In the genomic region with DNA sequence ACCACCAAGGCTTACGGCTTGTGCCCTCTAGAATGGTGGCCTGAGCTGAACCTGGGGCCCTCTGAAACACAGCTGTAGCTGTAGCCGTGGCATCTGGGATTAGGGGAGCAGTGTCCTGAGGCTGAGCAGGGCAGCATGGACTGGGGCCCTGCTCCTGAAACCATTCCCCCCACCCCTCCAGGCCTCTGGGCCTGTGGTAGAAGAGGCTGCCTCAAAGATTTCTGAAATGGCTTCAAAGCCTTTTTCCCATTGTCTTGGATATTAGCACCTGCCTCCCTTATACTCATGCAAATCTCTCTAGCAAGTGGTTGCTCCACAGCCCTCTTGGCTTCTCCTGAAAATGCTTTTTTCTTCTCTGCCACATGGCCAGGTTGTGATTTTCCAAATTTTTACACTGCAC, we compare ENCODE assay signal across 29 cellular contexts.
"Had no signal": no experiment of that assay in that cellular context is flagged by ENCODE, and none has a peak within 500 bp of the region (broad histone marks: within the 10 kb centered on the region; RNA-seq: fewer than 3 reads in every experiment).

No MANE protein-coding gene starts in this region.

- H3K27me3 ChIP-seq: adrenal gland, body of pancreas, colonic mucosa, pancreas had no signal

- H3K4me1 Mint-ChIP-seq: immature natural killer cell, memory B cell, neural crest cell had no signal

- H3K27ac ChIP-seq: adrenal gland, body of pancreas, colonic mucosa, pancreas, prostate gland, skin epidermis, thoracic aorta had no signal

- DNase-seq: activated CD4-positive, alpha-beta T cell treated with anti-CD3 and anti-CD28 coated beads for 4 hours; activated CD4-positive, alpha-beta T cell treated with anti-CD3 and anti-CD28 coated beads, Interleukin-2, amount 50 U/mL, for 4 hours; activated naive CD4-positive, alpha-beta T cell; activated naive CD8-positive, alpha-beta T cell treated with anti-CD3 and anti-CD28 coated beads for 36 hours; activated T-cell treated with anti-CD3 and anti-CD28 coated beads for 4 hours; activated T-cell treated with anti-CD3 and anti-CD28 coated beads, Interleukin-2, amount 50 U/mL, for 72 hours; adrenal gland; aorta; body of pancreas; cerebellar nuclear complex; colonic mucosa; effector CD8-positive, alpha-beta T cell; immature natural killer cell; kidney; left colon; naive thymus-derived CD8-positive, alpha-beta T cell; nucleus accumbens; pancreas; retina; stimulated activated CD4-positive, alpha-beta T cell treated with anti-CD3 and anti-CD28 coated beads, Interleukin-12 subunit alpha, Interleukin-12 subunit beta, amount 100 ng/mL, for 4 hours; stimulated activated CD4-positive, alpha-beta T cell treated with anti-CD3 and anti-CD28 coated beads, Interleukin-4, amount 100 ng/mL, for 1 hour; trophoblast cell had no signal

- H3K36me3 Mint-ChIP-seq: activated naive CD8-positive, alpha-beta T cell treated with anti-CD3 and anti-CD28 coated beads for 36 hours; immature natural killer cell; memory B cell; naive thymus-derived CD8-positive, alpha-beta T cell had no signal

- H3K9me3 Mint-ChIP-seq: activated naive CD8-positive, alpha-beta T cell treated with anti-CD3 and anti-CD28 coated beads for 36 hours; memory B cell; neural crest cell; stimulated activated naive CD8-positive, alpha-beta T cell treated with anti-CD3 and anti-CD28 coated beads, Interleukin-15, Interleukin-2, amounts not matched to agents 100 ng/mL and 50 ng/mL, for 24 hours had no signal

- H3K27ac Mint-ChIP-seq: activated naive CD8-positive, alpha-beta T cell treated with anti-CD3 and anti-CD28 coated beads for 36 hours; activated T-cell treated with anti-CD3 and anti-CD28 coated beads, Interleukin-2, amount 50 U/mL, for 72 hours; immature natural killer cell; memory B cell; naive thymus-derived CD8-positive, alpha-beta T cell; stimulated activated naive CD8-positive, alpha-beta T cell treated with anti-CD3 and anti-CD28 coated beads, Interleukin-15, Interleukin-2, amounts not matched to agents 100 ng/mL and 50 ng/mL, for 24 hours had no signal

- H3K4me3 Mint-ChIP-seq: activated naive CD8-positive, alpha-beta T cell treated with anti-CD3 and anti-CD28 coated beads for 36 hours; activated T-cell treated with anti-CD3 and anti-CD28 coated beads, Interleukin-2, amount 50 U/mL, for 72 hours; immature natural killer cell; memory B cell; naive thymus-derived CD8-positive, alpha-beta T cell; neural crest cell; stimulated activated naive CD8-positive, alpha-beta T cell treated with anti-CD3 and anti-CD28 coated beads, Interleukin-15, Interleukin-2, amounts not matched to agents 100 ng/mL and 50 ng/mL, for 24 hours had no signal

- ATAC-seq: activated T-cell treated with anti-CD3 and anti-CD28 coated beads, Interleukin-2, amount 50 U/mL, for 72 hours; body of pancreas; naive thymus-derived CD8-positive, alpha-beta T cell; pancreas; sciatic nerve had no signal

- H3K27me3 Mint-ChIP-seq: activated naive CD8-positive, alpha-beta T cell treated with anti-CD3 and anti-CD28 coated beads for 36 hours had no signal

- H3K4me1 ChIP-seq: adrenal gland, body of pancreas, colonic mucosa, pancreas, prostate gland had no signal

- H3K4me3 ChIP-seq: adrenal gland, body of pancreas, colonic mucosa, pancreas, prostate gland, skin epidermis, thoracic aorta had no signal

- H3K9me3 ChIP-seq: adrenal gland, body of pancreas, colonic mucosa, pancreas, prostate gland, thoracic aorta had no signal

- H3K36me3 ChIP-seq: adrenal gland, colonic mucosa, pancreas, prostate gland, thoracic aorta had no signal
